17 cellular contexts compared by ENCODE assay signal in genomic region chr1:67629370-67630075, GRCh38. TPM values are rescaled to one million over a fixed set of nuclear protein-coding genes. Genes with fewer than 3 reads are reported as not detected.
DNase-seq lines count a peak whose midpoint lies in the region; ATAC-seq and TF ChIP-seq lines count a peak whose summit lies in the region.
"Had no signal": no experiment of that assay in that cellular context is flagged by ENCODE, and none has a peak within 500 bp of the region (broad histone marks: within the 10 kb centered on the region; RNA-seq: fewer than 3 reads in every experiment).

No MANE protein-coding gene starts in this region.

- H3K36me3 Mint-ChIP-seq in activated naive CD8-positive, alpha-beta T cell treated with anti-CD3 and anti-CD28 coated beads for 36 hours: no peaks in the 10 kb centered on the region

- H3K4me3 ChIP-seq in osteoblast (ENCODE audit: insufficient read depth, low read length): no peak overlapping the region
- H3K4me3 ChIP-seq: K562, skin epidermis had no signal

- H3K27ac Mint-ChIP-seq in activated naive CD8-positive, alpha-beta T cell treated with anti-CD3 and anti-CD28 coated beads for 36 hours: no peak overlapping the region

- H3K4me1 Mint-ChIP-seq in activated naive CD8-positive, alpha-beta T cell treated with anti-CD3 and anti-CD28 coated beads for 36 hours: no peaks in the 10 kb centered on the region

- H3K9me3 ChIP-seq in osteoblast (ENCODE audit: low read depth, low read length): peaks cover 2% of the 10 kb centered on the region
- H3K9me3 ChIP-seq: neutrophil had no signal

- no peak for ATAC-seq in HG02973 (IDR thresholded peaks at IDR 0.05; ENCODE audit: unreplicated experiment)
- ATAC-seq: K562 had no signal

- no peak overlapping the region for H2AFZ ChIP-seq in osteoblast (ENCODE audit: low read length)

- H3K4me1 ChIP-seq in osteoblast (ENCODE audit: insufficient read depth, low read length): peaks cover 17% of the 10 kb centered on the region

- H3K4me3 Mint-ChIP-seq in activated naive CD8-positive, alpha-beta T cell treated with anti-CD3 and anti-CD28 coated beads for 36 hours: no peak overlapping the region

- H3K4me2 ChIP-seq in osteoblast (ENCODE audit: insufficient read depth, low read length): peak overlapping the region; percentile 49

- H3K27me3 ChIP-seq in osteoblast (ENCODE audit: insufficient read depth, low read length): no peaks in the 10 kb centered on the region
- H3K27me3 ChIP-seq: neutrophil had no signal

- no peaks in the 10 kb centered on the region for H3K36me3 ChIP-seq in osteoblast (ENCODE audit: insufficient read depth, low read length)
- H3K36me3 ChIP-seq: neutrophil had no signal

- no peak for TF ChIP-seq CTCF in osteoblast (IDR thresholded peaks at IDR 0.05; ENCODE audit: extremely low read depth, low read depth, low read length)

- no peaks in the 10 kb centered on the region for H3K27me3 Mint-ChIP-seq in activated naive CD8-positive, alpha-beta T cell treated with anti-CD3 and anti-CD28 coated beads for 36 hours

- DNase-seq in ELR (ENCODE audit: low read depth): peak; percentile 62
- DNase-seq in NCI-H226: peak; percentile 70
- DNase-seq in dermis microvascular lymphatic vessel endothelial cell (ENCODE audit: low read depth in 2 of 2): peak; percentile 73 to 83
- DNase-seq in osteoblast (ENCODE audit: insufficient read length, low spot score, missing footprints): no peak
- no peak for DNase-seq in activated naive CD8-positive, alpha-beta T cell treated with anti-CD3 and anti-CD28 coated beads for 36 hours
- no peak for DNase-seq in MV-4-11 (lab: John Stamatoyannopoulos, UW)
- DNase-seq in activated CD4-positive, alpha-beta T cell treated with anti-CD3 and anti-CD28 coated beads, Interleukin-2, amount 50 U/mL, for 4 hours: no peak
- DNase-seq: activated effector memory CD4-positive, alpha-beta T cell treated with Interleukin-2 at 50 U/mL for 16 hours; DMS 273 treated with DMSO at 0.1 percent for 48 hours; NCI-H1436; NCI-H524; OCI-M1; stimulated activated naive CD4-positive, alpha-beta T cell had no signal

- H3K9me3 Mint-ChIP-seq in activated naive CD8-positive, alpha-beta T cell treated with anti-CD3 and anti-CD28 coated beads for 36 hours: peaks cover 3% of the 10 kb centered on the region

- no peaks in the 10 kb centered on the region for H4K20me1 ChIP-seq in osteoblast (ENCODE audit: insufficient read depth, low read length)

- H3K79me2 ChIP-seq in osteoblast (ENCODE audit: insufficient read depth, low read length): no peaks in the 10 kb centered on the region

- H3K27ac ChIP-seq in osteoblast (ENCODE audit: low read depth, low read length): peak overlapping the region; percentile 25
- H3K27ac ChIP-seq: neutrophil had no signal

RNA-seq across cellular contexts. Expression of gene GADD45A, which starts 55.5 kb away (rescaled TPM):
- 22.5 and 26.6 TPM in 2 replicates for total RNA-seq in dermis microvascular lymphatic vessel endothelial cell
- 48.0 and 48.9 TPM in 2 replicates for total RNA-seq in osteoblast
- total RNA-seq in activated naive CD8-positive, alpha-beta T cell treated with anti-CD3 and anti-CD28 coated beads for 36 hours: 10 to 100 TPM; 20.4 to 20.7 TPM

Comparison
In these comparisons a context has a peak if more than half of its experiments do, and no peak if none do; other contexts are left out.
1. DNase-seq: peak in ELR (single experiment), NCI-H226 (single experiment) and dermis microvascular lymphatic vessel endothelial cell (2 of 2); none in osteoblast (single experiment), activated naive CD8-positive, alpha-beta T cell treated with anti-CD3 and anti-CD28 coated beads for 36 hours (single experiment), MV-4-11 (single experiment) and activated CD4-positive, alpha-beta T cell treated with anti-CD3 and anti-CD28 coated beads, Interleukin-2, amount 50 U/mL, for 4 hours (0 of 2).